Comparison of ENCODE assay signal across 10 cellular contexts in genomic region chr22:36236338-36237319, GRCh38. TPM values are rescaled to one million over a fixed set of nuclear protein-coding genes. Genes with fewer than 3 reads are reported as not detected.
A peak's percentile ranks its signal among the peaks of the same experiment; 100 is the strongest.
DNase-seq lines count a peak whose midpoint lies in the region; ATAC-seq, FAIRE-seq and TF ChIP-seq lines count a peak whose summit lies in the region.
"Had no signal": no experiment of that assay in that cellular context is flagged by ENCODE, and none has a peak within 500 bp of the region (broad histone marks: within the 10 kb centered on the region; RNA-seq: fewer than 3 reads in every experiment).

No MANE protein-coding gene starts in this region.

- H3K27ac ChIP-seq in small intestine (ENCODE audit: low read depth in 1 of 2, low read length in 1 of 2), result peak overlapping the region in 1 of 2 donors; percentile 33
- H3K27ac ChIP-seq: epithelial cell of prostate had no signal

- H3K27ac Mint-ChIP-seq in HFFc6, result no peak overlapping the region
- peak overlapping the region; percentile 68 for H3K27ac Mint-ChIP-seq in activated CD8-positive, alpha-beta memory T cell treated with anti-CD3 and anti-CD28 coated beads, Interleukin-2, amount 10 ng/mL, durations not matched to agents 7 days and 5 days

- no peaks in the 10 kb centered on the region for H3K9me3 ChIP-seq in small intestine (ENCODE audit: control insufficient read depth, low read depth)
- H3K9me3 ChIP-seq: left lung had no signal

- peaks cover 26% of the 10 kb centered on the region for H3K36me3 Mint-ChIP-seq in HFFc6 (ENCODE audit: low read depth)
- peaks cover 58% of the 10 kb centered on the region for H3K36me3 Mint-ChIP-seq in activated CD8-positive, alpha-beta memory T cell treated with anti-CD3 and anti-CD28 coated beads, Interleukin-2, amount 10 ng/mL, durations not matched to agents 7 days and 5 days

- H3K36me3 ChIP-seq in small intestine (ENCODE audit: control insufficient read depth in 2 of 2, insufficient read depth in 2 of 2, low read length in 2 of 2), result peaks cover 0 to 7% of the 10 kb centered on the region in 2 donors

- TF ChIP-seq CTCF in HFFc6 (IDR thresholded peaks at IDR 0.05), result no peak
- no peak for TF ChIP-seq CTCF in fibroblast of mammary gland (conservative IDR thresholded peaks at IDR 0.05; ENCODE audit: control insufficient read depth, insufficient read depth, low read depth, low read length)

- 76 to 80% (median 78%) methylated on average over 14 of the region's 14 CpGs for WGBS in small intestine, 3 donors

- H3K27me3 ChIP-seq in small intestine (ENCODE audit: control insufficient read depth in 2 of 2, insufficient read depth in 2 of 2, low read length in 2 of 2), result no peaks in the 10 kb centered on the region
- H3K27me3 ChIP-seq: left lung had no signal

- FAIRE-seq in small intestine (lab: Jason Lieb, UNC), result no peak

- H3K4me3 Mint-ChIP-seq in HFFc6, result peak overlapping the region; percentile 29; the same call in 1 of the 2 replicates
- H3K4me3 Mint-ChIP-seq in activated CD8-positive, alpha-beta memory T cell treated with anti-CD3 and anti-CD28 coated beads, Interleukin-2, amount 10 ng/mL, durations not matched to agents 7 days and 5 days, result peak overlapping the region; percentile 99

- ATAC-seq in activated CD8-positive, alpha-beta memory T cell treated with anti-CD3 and anti-CD28 coated beads, Interleukin-2, amount 10 ng/mL, durations not matched to agents 7 days and 5 days, result no peak
- no peak for ATAC-seq in HG02840 (IDR thresholded peaks at IDR 0.05; ENCODE audit: low FRiP score, unreplicated experiment)
- no peak for ATAC-seq in HG02759 (IDR thresholded peaks at IDR 0.05; ENCODE audit: unreplicated experiment)
- no peak for ATAC-seq in GM18873 (IDR thresholded peaks at IDR 0.05; ENCODE audit: low FRiP score, unreplicated experiment)
- ATAC-seq: left lung had no signal

- peaks cover 8 to 18% of the 10 kb centered on the region in 2 donors for H3K4me1 ChIP-seq in small intestine (ENCODE audit: control insufficient read depth in 2 of 2, insufficient read depth in 1 of 2, low read depth in 1 of 2, low read length in 1 of 2)

- H3K27me3 Mint-ChIP-seq in HFFc6 (ENCODE audit: insufficient read depth), result no peaks in the 10 kb centered on the region; the same call in 1 of the 2 replicates
- no peaks in the 10 kb centered on the region for H3K27me3 Mint-ChIP-seq in activated CD8-positive, alpha-beta memory T cell treated with anti-CD3 and anti-CD28 coated beads, Interleukin-2, amount 10 ng/mL, durations not matched to agents 7 days and 5 days

- no peaks in the 10 kb centered on the region for H3K9me3 Mint-ChIP-seq in HFFc6
- peaks cover 6% of the 10 kb centered on the region for H3K9me3 Mint-ChIP-seq in activated CD8-positive, alpha-beta memory T cell treated with anti-CD3 and anti-CD28 coated beads, Interleukin-2, amount 10 ng/mL, durations not matched to agents 7 days and 5 days (ENCODE audit: low read depth)

- peaks cover 73% of the 10 kb centered on the region for H3K4me1 Mint-ChIP-seq in HFFc6 (ENCODE audit: low read depth)
- H3K4me1 Mint-ChIP-seq in activated CD8-positive, alpha-beta memory T cell treated with anti-CD3 and anti-CD28 coated beads, Interleukin-2, amount 10 ng/mL, durations not matched to agents 7 days and 5 days, result peaks cover 66% of the 10 kb centered on the region

- CTCF ChIA-PET in activated CD8-positive, alpha-beta memory T cell treated with anti-CD3 and anti-CD28 coated beads, Interleukin-2, amount 10 ng/mL, durations not matched to agents 7 days and 5 days (lab: Charles Lee), result interaction anchor here (1.0 to 7.6 kb wide), 10 partner anchors 9 to 77 kb away, joined by 3 to 67 read pairs (median 7); partner anchors contain the start of genes APOL1 and APOL3

- DNase-seq in HFFc6 (no peak), fibroblast of mammary gland (ENCODE audit: low read depth) (no peak), small intestine (peak; percentile 26)
- DNase-seq in activated CD8-positive, alpha-beta memory T cell treated with anti-CD3 and anti-CD28 coated beads, Interleukin-2, amount 10 ng/mL, durations not matched to agents 7 days and 5 days, result peak; percentile 38
- DNase-seq: left lung; stimulated activated CD4-positive, alpha-beta T cell treated with anti-CD3 and anti-CD28 coated beads, Interleukin-1b, Interleukin-23, amount 100 ng/mL, for 48 hours had no signal

- peak overlapping the region; percentile 83 for H3K4me3 ChIP-seq in fibroblast of mammary gland (ENCODE audit: control insufficient read depth, low read depth, low read length)
- peak overlapping the region in 1 of 2 donors; percentile 9 for H3K4me3 ChIP-seq in small intestine (ENCODE audit: low read depth in 1 of 2, low read length in 2 of 2)

RNA-seq across cellular contexts. Expression of gene APOL2, which starts 2.7 kb away (rescaled TPM):
- total RNA-seq in HFFc6 (2021; fragmentation: NEBNext Ultra II Directional; extraction: Animal tissue kit (Norgen Biotek cat#: 25700)), result 10 to 100 TPM; 27.7 to 42.5 (median 38.5) TPM
- 10 to 100 TPM; 82.6 to 86.4 TPM for total RNA-seq in activated CD8-positive, alpha-beta memory T cell treated with anti-CD3 and anti-CD28 coated beads, Interleukin-2, amount 10 ng/mL, durations not matched to agents 7 days and 5 days
- 10 to 100 TPM; 28.1 to 68.4 (median 32.2) TPM for polyA plus RNA-seq in small intestine

RNA-seq across cellular contexts. Expression of gene APOL1, which starts 16.3 kb away (rescaled TPM):
- total RNA-seq in HFFc6 (2021; fragmentation: NEBNext Ultra II Directional; extraction: Animal tissue kit (Norgen Biotek cat#: 25700)), result 1 to 10 TPM in 4 of 6 experiments, under 1 TPM in 2; 0.55 to 6.2 (median 4.9) TPM
- 10 to 100 TPM; 55.6 to 61.6 TPM for total RNA-seq in activated CD8-positive, alpha-beta memory T cell treated with anti-CD3 and anti-CD28 coated beads, Interleukin-2, amount 10 ng/mL, durations not matched to agents 7 days and 5 days
- polyA plus RNA-seq in small intestine, result 10 to 100 TPM in 1 of 3 donors, 1 to 10 TPM in 2; 8.4 to 32.2 (median 8.7) TPM

RNA-seq across cellular contexts. Expression of gene APOL4, which starts 35.0 kb away (rescaled TPM):
- not detected for total RNA-seq in HFFc6 (2021; fragmentation: NEBNext Ultra II Directional; extraction: Animal tissue kit (Norgen Biotek cat#: 25700))
- 10 to 100 TPM; 17.0 to 22.6 TPM for total RNA-seq in activated CD8-positive, alpha-beta memory T cell treated with anti-CD3 and anti-CD28 coated beads, Interleukin-2, amount 10 ng/mL, durations not matched to agents 7 days and 5 days
- polyA plus RNA-seq in small intestine, result 10 to 100 TPM in 2 of 3 donors, 1 to 10 TPM in 1; 8.9 to 12.8 (median 10.3) TPM

Comparison
In these comparisons a context has a peak if more than half of its experiments do, and no peak if none do; other contexts are left out.
1. DNase-seq: peak in activated CD8-positive, alpha-beta memory T cell treated with anti-CD3 and anti-CD28 coated beads, Interleukin-2, amount 10 ng/mL, durations not matched to agents 7 days and 5 days (single experiment) and small intestine (single experiment); none in HFFc6 (single experiment) and fibroblast of mammary gland (single experiment).
2. RNA of gene APOL1, which starts 16.3 kb away (total RNA-seq): 55.6 to 61.6 TPM in activated CD8-positive, alpha-beta memory T cell treated with anti-CD3 and anti-CD28 coated beads, Interleukin-2, amount 10 ng/mL, durations not matched to agents 7 days and 5 days; 0.55 to 6.2 TPM in HFFc6; every median in the first group is over 4 times any median in the second.
3. RNA of gene APOL4, which starts 35.0 kb away (total RNA-seq): 17.0 to 22.6 TPM in activated CD8-positive, alpha-beta memory T cell treated with anti-CD3 and anti-CD28 coated beads, Interleukin-2, amount 10 ng/mL, durations not matched to agents 7 days and 5 days; not detected in HFFc6; every median in the first group is over 10 times any median in the second.